In genomic region chr1:120068683-120069066, GRCh38 we compare ENCODE assay signal across 7 cellular contexts. TPM values are rescaled to one million over a fixed set of nuclear protein-coding genes. Genes with fewer than 3 reads are reported as not detected.
DNase-seq lines count a peak whose midpoint lies in the region; ATAC-seq, FAIRE-seq and TF ChIP-seq lines count a peak whose summit lies in the region.
"Not testable (repeated sequence)": the region's sequence is repeated elsewhere in the genome, so short reads cannot be mapped to it uniquely, and the experiment has no call there.

No MANE protein-coding gene starts in this region.

- peak; percentile 51 for FAIRE-seq in GM12892 (lab: Jason Lieb, UNC)

- ATAC-seq in RWPE2 (ENCODE audit: low read depth); activated T-cell treated with anti-CD3 and anti-CD28 coated beads, Interleukin-2, amount 50 U/mL, for 4 hours; central memory CD8-positive, alpha-beta T cell (replicated peaks; ENCODE audit: extremely low read depth, poor library complexity, severe bottlenecking); natural killer cell: not testable (repeated sequence)

- DNase-seq in GM12892 (ENCODE audit: insufficient read length); RWPE2 (ENCODE audit: low spot score); right atrium auricular region (ENCODE audit: low spot score); natural killer cell: not testable (repeated sequence)
- DNase-seq in activated T-cell treated with anti-CD3 and anti-CD28 coated beads, Interleukin-2, amount 50 U/mL, for 4 hours = peak; percentile 4
- peak in 1 of 2 donors; percentile 9 for DNase-seq in central memory CD8-positive, alpha-beta T cell (ENCODE audit: low spot score in 2 of 2)
- DNase-seq in stimulated activated CD4-positive, alpha-beta T cell treated with anti-CD3 and anti-CD28 coated beads, Interleukin-2, amount 100 ng/mL, for 24 hours = peak; percentile 24 to 40

- H3K27ac Mint-ChIP-seq in central memory CD8-positive, alpha-beta T cell (ENCODE audit: low read depth); natural killer cell: not testable (repeated sequence)

- H3K4me1 Mint-ChIP-seq in activated T-cell treated with anti-CD3 and anti-CD28 coated beads, Interleukin-2, amount 50 U/mL, for 4 hours (ENCODE audit: low read depth) = peaks cover 11% of the 10 kb centered on the region
- not testable (repeated sequence) for H3K4me1 Mint-ChIP-seq in central memory CD8-positive, alpha-beta T cell; natural killer cell

- peak overlapping the region; percentile 22 for H3K27ac ChIP-seq in RWPE2 (ENCODE audit: poor library complexity, severe bottlenecking)
- H3K27ac ChIP-seq in right atrium auricular region = peak overlapping the region; percentile 85 to 86

- intact Hi-C loops in natural killer cell (cut with micrococcal nuclease) = not testable (repeated sequence)

- not testable (repeated sequence) for H3K9me3 ChIP-seq in RWPE2 (ENCODE audit: severe bottlenecking); right atrium auricular region

- not testable (repeated sequence) for TF ChIP-seq POLR2A in GM12892 (IDR thresholded peaks at IDR 0.05; ENCODE audit: low read depth, low read length)

- H3K9me3 Mint-ChIP-seq in activated T-cell treated with anti-CD3 and anti-CD28 coated beads, Interleukin-2, amount 50 U/mL, for 4 hours; central memory CD8-positive, alpha-beta T cell; natural killer cell: not testable (repeated sequence)

- H3K4me3 ChIP-seq in RWPE2 (ENCODE audit: severe bottlenecking) (peak overlapping the region; percentile 51), right atrium auricular region (peak overlapping the region; percentile 70 to 84)

- not testable (repeated sequence) for H3K27me3 ChIP-seq in RWPE2 (ENCODE audit: insufficient read depth, poor library complexity, severe bottlenecking); right atrium auricular region

- peak overlapping the region; percentile 63 for H3K4me3 Mint-ChIP-seq in activated T-cell treated with anti-CD3 and anti-CD28 coated beads, Interleukin-2, amount 50 U/mL, for 4 hours
- H3K4me3 Mint-ChIP-seq in central memory CD8-positive, alpha-beta T cell = peak overlapping the region; percentile 54
- peak overlapping the region; percentile 66 for H3K4me3 Mint-ChIP-seq in natural killer cell

- not testable (repeated sequence) for H3K27me3 Mint-ChIP-seq in activated T-cell treated with anti-CD3 and anti-CD28 coated beads, Interleukin-2, amount 50 U/mL, for 4 hours (ENCODE audit: low read depth); central memory CD8-positive, alpha-beta T cell; natural killer cell (ENCODE audit: low read depth in 2 of 2)

- not testable (repeated sequence) for H3K36me3 Mint-ChIP-seq in activated T-cell treated with anti-CD3 and anti-CD28 coated beads, Interleukin-2, amount 50 U/mL, for 4 hours (ENCODE audit: insufficient read depth); central memory CD8-positive, alpha-beta T cell (ENCODE audit: insufficient read depth); natural killer cell

- not testable (repeated sequence) for H3K36me3 ChIP-seq in RWPE2 (ENCODE audit: low read depth); right atrium auricular region

- TF ChIP-seq CTCF in RWPE2 (IDR thresholded peaks at IDR 0.05; ENCODE audit: poor library complexity, severe bottlenecking); right atrium auricular region (IDR thresholded peaks at IDR 0.05); natural killer cell (IDR thresholded peaks at IDR 0.05): not testable (repeated sequence)

- not testable (repeated sequence) for H3K4me1 ChIP-seq in RWPE2 (ENCODE audit: insufficient read depth, poor library complexity, severe bottlenecking); right atrium auricular region

RNA-seq across cellular contexts. Expression of gene NOTCH2, which starts 0.8 kb away (rescaled TPM):
- polyA plus RNA-seq in GM12892 (2012; ENCODE audit: missing spikeins) = 7.8 TPM
- 10 to 100 TPM; 53.4 to 60.8 (median 53.4) TPM for total RNA-seq in activated T-cell treated with anti-CD3 and anti-CD28 coated beads, Interleukin-2, amount 50 U/mL, for 4 hours
- total RNA-seq in right atrium auricular region = 10 to 100 TPM; 26.7 to 45.9 TPM
- 100 to 1,000 TPM in 1 of 3 donors, 10 to 100 TPM in 2; 74.7 to 136 (median 97.4) TPM for total RNA-seq in natural killer cell
